Comparison of ENCODE assay signal across 8 cellular contexts in the genomic region with DNA sequence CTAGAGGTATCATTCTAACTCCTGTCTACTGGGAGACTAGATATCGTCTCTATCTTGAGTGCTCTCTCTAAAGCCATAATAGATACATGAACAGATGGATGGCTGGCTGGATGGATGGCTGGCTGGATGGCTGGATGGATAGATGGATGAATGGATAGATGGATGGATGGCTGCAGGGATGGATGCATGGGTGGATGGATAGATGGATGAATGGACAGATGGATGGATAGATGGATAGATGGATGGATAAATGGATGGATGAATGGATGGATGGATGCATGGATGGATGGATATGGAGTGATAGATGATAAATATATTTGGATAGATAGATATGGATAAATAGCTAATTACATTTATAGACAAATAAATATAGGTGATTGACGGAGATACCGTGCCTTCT.
"Had no signal": no experiment of that assay in that cellular context is flagged by ENCODE, and none has a peak within 500 bp of the region (broad histone marks: within the 10 kb centered on the region; RNA-seq: fewer than 3 reads in every experiment).

No MANE protein-coding gene starts in this region.

- ATAC-seq: HCT116, K562 had no signal

- H3K4me3 ChIP-seq: GM23248, HAP-1, K562 had no signal

- H3K36me3 ChIP-seq: HAP-1 had no signal

- H3K27ac ChIP-seq: GM23248 had no signal

- DNase-seq: GM23248, GOT3, H7, IMR-90, KG1 had no signal

- H3K4me1 ChIP-seq: HAP-1 had no signal

- H3K9me3 ChIP-seq: HAP-1 had no signal
